Comparison of ENCODE assay signal across 1 cellular context in genomic region chr3:99686469-99686868, GRCh38.
TF ChIP-seq lines count a peak whose summit lies in the region.

No MANE protein-coding gene starts in this region.

TF ChIP-seq in IMR-90, 13 proteins besides CTCF, POLR2A, EP300 and RAD21 (continued from another document):
- TF ChIP-seq FOS (IDR thresholded peaks at IDR 0.05; ENCODE audit: low read depth, low read length) (no peak), BHLHE40 (IDR thresholded peaks at IDR 0.05; ENCODE audit: low read depth, low read length) (no peak)
